In the genomic region with DNA sequence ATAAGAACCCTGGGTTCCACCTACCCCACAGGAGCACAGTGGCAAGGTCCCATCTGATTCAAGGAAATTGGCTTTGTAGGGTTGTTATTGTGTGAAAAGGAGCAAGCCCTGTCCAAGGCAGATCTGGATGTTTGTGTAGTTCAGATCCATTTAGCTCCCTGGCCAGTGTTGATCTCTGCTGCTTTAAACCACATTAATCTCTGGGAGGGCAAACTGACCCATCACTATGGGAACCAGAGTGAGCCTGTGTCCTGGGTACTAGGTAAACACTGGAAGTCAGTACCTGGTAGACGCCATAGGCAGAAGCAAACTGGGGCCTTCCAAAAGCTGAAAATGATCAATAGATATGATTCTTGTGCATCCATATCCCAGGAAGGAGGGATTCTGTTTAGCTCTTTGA, we compare ENCODE assay signal across 25 cellular contexts.
DNase-seq lines count a peak whose midpoint lies in the region; FAIRE-seq and TF ChIP-seq lines count a peak whose summit lies in the region.
"Had no signal": no experiment of that assay in that cellular context is flagged by ENCODE, and none has a peak within 500 bp of the region (broad histone marks: within the 10 kb centered on the region; RNA-seq: fewer than 3 reads in every experiment).

No MANE protein-coding gene starts in this region.

- intact Hi-C loops in stomach (cut with DNase I; ENCODE audit: low total_unique reads) = no loop called here

- peak; percentile 95 for FAIRE-seq in islet of Langerhans (lab: Jason Lieb, UNC)
- FAIRE-seq: GM12892, GM19239, H54 had no signal

- no peaks in the 10 kb centered on the region for H4K20me1 ChIP-seq in neural progenitor cell (ENCODE audit: low read depth)

- H3K9ac ChIP-seq in neural progenitor cell = no peak overlapping the region

- no peaks in the 10 kb centered on the region for H3K9me3 Mint-ChIP-seq in neural progenitor cell

- H3K36me3 Mint-ChIP-seq in neural progenitor cell = peaks cover 4% of the 10 kb centered on the region

- no peak overlapping the region for H3K4me3 Mint-ChIP-seq in neural progenitor cell
- H3K4me3 Mint-ChIP-seq: B cell; CD8-positive, alpha-beta memory T cell had no signal

- DNase-seq in DMS53 (lab: John Stamatoyannopoulos, UW) (peak; percentile 9), DMS53 treated with DMSO at 0.1 percent for 48 hours (lab: John Stamatoyannopoulos, UW; ENCODE audit: unreplicated experiment) (no peak), WERI-Rb-1 (peak; percentile 48), stomach (no peak), neural progenitor cell (ENCODE audit: low spot score) (no peak), SK-N-DZ (ENCODE audit: low spot score) (no peak)
- DNase-seq: CD8-positive, alpha-beta memory T cell; DMS 273 treated with DMSO at 0.1 percent for 48 hours; DND-41; Karpas-422; NCI-H1092 treated with DMSO at 0.1 percent for 48 hours; NCI-H1694; NCI-H2029 treated with DMSO at 0.1 percent for 48 hours; NCI-H446 treated with DMSO at 0.1 percent for 48 hours; NCI-H526; PC-3; SJCRH30 had no signal

- no peak overlapping the region for H2AFZ ChIP-seq in neural progenitor cell (replicated peaks)

- H3K4me3 ChIP-seq in WERI-Rb-1 (ENCODE audit: low read depth, low read length) (no peak overlapping the region), stomach (no peak overlapping the region), neural progenitor cell (no peak overlapping the region)
- H3K4me3 ChIP-seq: SJCRH30 had no signal

- no peak for TF ChIP-seq EP300 in stomach (IDR thresholded peaks at IDR 0.05)

- peaks cover 2% of the 10 kb centered on the region for H3K27me3 Mint-ChIP-seq in neural progenitor cell (ENCODE audit: insufficient read depth, low read depth)
- H3K27me3 Mint-ChIP-seq: B cell; CD8-positive, alpha-beta memory T cell had no signal

- H3F3A ChIP-seq in neural progenitor cell (ENCODE audit: low read depth) = peaks cover 7% of the 10 kb centered on the region

- H3K4me1 Mint-ChIP-seq in neural progenitor cell = peaks cover 6% of the 10 kb centered on the region
- H3K4me1 Mint-ChIP-seq: B cell; CD8-positive, alpha-beta memory T cell had no signal

- H3K9me3 ChIP-seq in WERI-Rb-1 (ENCODE audit: severe bottlenecking) (no peaks in the 10 kb centered on the region), stomach (no peaks in the 10 kb centered on the region), neural progenitor cell (ENCODE audit: low read depth) (no peaks in the 10 kb centered on the region)
- H3K9me3 ChIP-seq: SJCRH30 had no signal

- H3K27me3 ChIP-seq in WERI-Rb-1 (ENCODE audit: insufficient read depth, low read depth, severe bottlenecking) (no peaks in the 10 kb centered on the region), stomach (no peaks in the 10 kb centered on the region), neural progenitor cell (no peaks in the 10 kb centered on the region)
- H3K27me3 ChIP-seq: SJCRH30 had no signal

- H3K27ac Mint-ChIP-seq in neural progenitor cell = no peak overlapping the region
- H3K27ac Mint-ChIP-seq: B cell; CD8-positive, alpha-beta memory T cell had no signal

- WGBS in stomach, 5 donors = 47 to 89% (median 75%) methylated on average over 1 of the region's 1 CpG

- no peak overlapping the region for H3K4me2 ChIP-seq in neural progenitor cell

- H3K27ac ChIP-seq in WERI-Rb-1 (peak overlapping the region; percentile 8; the same call in 1 of the 2 replicates), stomach (peak overlapping the region in 3 of 5 donors; percentile 35 to 59 (median 51)), neural progenitor cell (no peak overlapping the region)
- H3K27ac ChIP-seq: 22Rv1, C4-2B, HL-60, SJCRH30 had no signal

- H3K4me1 ChIP-seq in stomach (peaks cover 0 to 35% (median 12%) of the 10 kb centered on the region in 4 donors), neural progenitor cell (peaks cover 11% of the 10 kb centered on the region)

- H3K36me3 ChIP-seq in WERI-Rb-1 (no peaks in the 10 kb centered on the region), stomach (peaks cover 0 to 18% (median 3%) of the 10 kb centered on the region in 4 donors), neural progenitor cell (no peaks in the 10 kb centered on the region)
- H3K36me3 ChIP-seq: SJCRH30 had no signal

- H3K79me2 ChIP-seq in neural progenitor cell (ENCODE audit: low read depth) = no peaks in the 10 kb centered on the region

- no peak for TF ChIP-seq POLR2A in stomach (IDR thresholded peaks at IDR 0.05)

- TF ChIP-seq CTCF in WERI-Rb-1 (IDR thresholded peaks at IDR 0.05; ENCODE audit: low read depth, low read length) = no peak
- no peak for TF ChIP-seq CTCF in stomach (IDR thresholded peaks at IDR 0.05)
- TF ChIP-seq CTCF in neural progenitor cell (IDR thresholded peaks at IDR 0.05) = no peak

Comparison
In these comparisons a context has a peak if more than half of its experiments do, and no peak if none do; other contexts are left out.
1. DNase-seq: peak in DMS53 (single experiment) and WERI-Rb-1 (single experiment); none in DMS53 treated with DMSO at 0.1 percent for 48 hours (single experiment), stomach (single experiment), neural progenitor cell (single experiment) and SK-N-DZ (single experiment).